ENCODE assay signal across 16 cellular contexts in the genomic region with DNA sequence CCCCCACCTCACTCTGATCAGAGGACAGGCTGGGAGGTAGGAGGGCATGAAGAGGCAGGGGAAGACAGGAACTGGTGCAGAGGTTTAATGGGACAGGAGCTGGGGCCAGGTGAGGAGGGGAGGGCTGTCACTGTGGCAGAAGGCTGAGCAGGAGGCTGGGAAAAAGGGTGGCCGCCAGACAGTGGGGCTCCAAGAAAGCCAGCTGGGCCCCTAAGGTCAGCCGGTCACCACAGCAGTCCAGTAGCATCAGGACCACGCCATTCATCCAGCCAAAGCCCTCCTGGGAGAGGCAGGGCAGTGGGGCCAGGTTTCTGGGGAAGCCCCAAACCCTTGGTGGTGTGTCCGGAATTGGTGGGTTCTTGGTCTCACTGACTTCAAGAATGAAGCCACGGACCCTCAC. TPM values are rescaled to one million over a fixed set of nuclear protein-coding genes. Genes with fewer than 3 reads are reported as not detected.
DNase-seq lines count a peak whose midpoint lies in the region; ATAC-seq and TF ChIP-seq lines count a peak whose summit lies in the region.
"Had no signal": no experiment of that assay in that cellular context is flagged by ENCODE, and none has a peak within 500 bp of the region (broad histone marks: within the 10 kb centered on the region; RNA-seq: fewer than 3 reads in every experiment).

No MANE protein-coding gene starts in this region.

- H3K4me3 ChIP-seq in CD4-positive, CD25-positive, alpha-beta regulatory T cell (ENCODE audit: low read depth, low read length), result no peak overlapping the region
- H3K4me3 ChIP-seq in Loucy (ENCODE audit: low read length, poor library complexity, severe bottlenecking), result no peak overlapping the region
- H3K4me3 ChIP-seq: SJSA1 had no signal

- no peaks in the 10 kb centered on the region for H3K79me2 ChIP-seq in Loucy (ENCODE audit: insufficient read depth, low read length)

- TF ChIP-seq CTCF in Loucy (conservative IDR thresholded peaks at IDR 0.05; ENCODE audit: low read length), result no peak

- H3K27me3 Mint-ChIP-seq in CD4-positive, CD25-positive, alpha-beta regulatory T cell, result peaks cover 27% of the 10 kb centered on the region
- H3K27me3 Mint-ChIP-seq in central memory CD8-positive, alpha-beta T cell, result no peaks in the 10 kb centered on the region

- peak overlapping the region; percentile 3 for H3K9ac ChIP-seq in Loucy (ENCODE audit: low read depth, low read length, poor library complexity, severe bottlenecking)

- H3K9me2 ChIP-seq in Loucy (replicated peaks; ENCODE audit: low read depth, low read length), result no peaks in the 10 kb centered on the region

- no peaks in the 10 kb centered on the region for H3K36me3 ChIP-seq in CD4-positive, CD25-positive, alpha-beta regulatory T cell (ENCODE audit: control insufficient read depth, insufficient read depth, low read length)
- H3K36me3 ChIP-seq in Loucy (ENCODE audit: insufficient read depth, low read length), result no peaks in the 10 kb centered on the region
- H3K36me3 ChIP-seq: SJSA1 had no signal

- no peak for ATAC-seq in CD4-positive, CD25-positive, alpha-beta regulatory T cell (ENCODE audit: low read depth in 2 of 2)
- ATAC-seq in central memory CD8-positive, alpha-beta T cell (replicated peaks; ENCODE audit: extremely low read depth, poor library complexity, severe bottlenecking), result no peak
- ATAC-seq in GM19467 (IDR thresholded peaks at IDR 0.05; ENCODE audit: unreplicated experiment), result no peak
- ATAC-seq: Panc1 had no signal

- peaks cover 0 to 2% (median 0%) of the 10 kb centered on the region in 7 donors for H3K9me3 Mint-ChIP-seq in CD4-positive, CD25-positive, alpha-beta regulatory T cell
- no peaks in the 10 kb centered on the region for H3K9me3 Mint-ChIP-seq in central memory CD8-positive, alpha-beta T cell

- H3K9me3 ChIP-seq in CD4-positive, CD25-positive, alpha-beta regulatory T cell (ENCODE audit: control insufficient read depth in 2 of 2, low read length in 2 of 2), result no peaks in the 10 kb centered on the region
- no peaks in the 10 kb centered on the region for H3K9me3 ChIP-seq in Loucy (ENCODE audit: insufficient read depth, low read depth, low read length)
- H3K9me3 ChIP-seq: SJSA1 had no signal

- peaks cover 15 to 50% (median 30%) of the 10 kb centered on the region in 4 donors for H3K4me1 Mint-ChIP-seq in CD4-positive, CD25-positive, alpha-beta regulatory T cell
- H3K4me1 Mint-ChIP-seq in central memory CD8-positive, alpha-beta T cell, result peaks cover 26% of the 10 kb centered on the region

- no peaks in the 10 kb centered on the region for H3F3A ChIP-seq in Loucy (ENCODE audit: low read depth)

- DNase-seq in CD4-positive, CD25-positive, alpha-beta regulatory T cell, result no peak
- DNase-seq in central memory CD8-positive, alpha-beta T cell (ENCODE audit: low spot score in 2 of 2), result no peak
- peak; percentile 45 for DNase-seq in posterior vena cava (ENCODE audit: low spot score)
- no peak for DNase-seq in NCI-H1105 (lab: John Stamatoyannopoulos, UW)
- DNase-seq in GF-D8 (lab: John Stamatoyannopoulos, UW), result no peak
- DNase-seq: AML-193, Calu3, KBM-7, NCI-H1694 treated with DMSO at 0.1 percent for 48 hours, NCI-H2227 treated with DMSO at 0.1 percent for 48 hours, NCI-H526 treated with DMSO at 0.1 percent for 48 hours had no signal

- H3K4me1 ChIP-seq in CD4-positive, CD25-positive, alpha-beta regulatory T cell (ENCODE audit: control insufficient read depth, insufficient read depth, low read length, poor library complexity, severe bottlenecking), result peaks cover 33% of the 10 kb centered on the region
- peaks cover 32% of the 10 kb centered on the region for H3K4me1 ChIP-seq in Loucy (ENCODE audit: insufficient read depth, low read length, poor library complexity, severe bottlenecking)
- H3K4me1 ChIP-seq: SJSA1 had no signal

- no peak overlapping the region for H3K27ac ChIP-seq in CD4-positive, CD25-positive, alpha-beta regulatory T cell (ENCODE audit: insufficient read depth, low read length, poor library complexity, severe bottlenecking)
- H3K27ac ChIP-seq: SJSA1 had no signal

- intact Hi-C loops in posterior vena cava (cut with DNase I), result loop anchor here (2.0 to 10.0 kb wide), 2 partner anchors 267 to 269 kb away; a partner anchor contains a TSS

- peaks cover 3% of the 10 kb centered on the region for H3K27me3 ChIP-seq in CD4-positive, CD25-positive, alpha-beta regulatory T cell (ENCODE audit: control insufficient read depth, insufficient read depth, low read length)
- no peaks in the 10 kb centered on the region for H3K27me3 ChIP-seq in Loucy (ENCODE audit: insufficient read depth, low read length, poor library complexity, severe bottlenecking)
- H3K27me3 ChIP-seq: SJSA1 had no signal

- peak overlapping the region; percentile 43 for H3K4me2 ChIP-seq in Loucy (ENCODE audit: low read depth, low read length, poor library complexity, severe bottlenecking)

- H3K4me3 Mint-ChIP-seq in CD4-positive, CD25-positive, alpha-beta regulatory T cell, result peak overlapping the region in 3 of 4 donors; percentile 30 to 87 (median 66)
- no peak overlapping the region for H3K4me3 Mint-ChIP-seq in central memory CD8-positive, alpha-beta T cell

- H3K36me3 Mint-ChIP-seq in CD4-positive, CD25-positive, alpha-beta regulatory T cell, result no peaks in the 10 kb centered on the region
- peaks cover 4% of the 10 kb centered on the region for H3K36me3 Mint-ChIP-seq in central memory CD8-positive, alpha-beta T cell (ENCODE audit: insufficient read depth)

- H4K20me1 ChIP-seq in Loucy (ENCODE audit: insufficient read depth, low read length, poor library complexity, severe bottlenecking), result no peaks in the 10 kb centered on the region

- peak overlapping the region in 1 of 3 donors; percentile 91 for H3K27ac Mint-ChIP-seq in CD4-positive, CD25-positive, alpha-beta regulatory T cell
- peak overlapping the region; percentile 35 for H3K27ac Mint-ChIP-seq in central memory CD8-positive, alpha-beta T cell (ENCODE audit: low read depth)

- H2AFZ ChIP-seq in Loucy (ENCODE audit: low read length), result no peak overlapping the region; the same call in 1 of the 2 replicates

RNA-seq across cellular contexts. Expression of a gene that starts 8.5 kb away (rescaled TPM):
- total RNA-seq in CD4-positive, CD25-positive, alpha-beta regulatory T cell, result not detected
- polyA plus RNA-seq in CD4-positive, CD25-positive, alpha-beta regulatory T cell, result not detected
- not detected for total RNA-seq in posterior vena cava
- total RNA-seq: H4, SJSA1 had no signal
